ENCODE assay signal across 2 cellular contexts in genomic region chr1:233936842-233937241, GRCh38.
TF ChIP-seq lines count a peak whose summit lies in the region.

No MANE protein-coding gene starts in this region.

TF ChIP-seq in HepG2, 621 proteins besides CTCF, POLR2A, EP300 and RAD21:
- TF ChIP-seq ZNF501 (CRISPR knock-in tag; IDR thresholded peaks at IDR 0.05) (no peak), HMGXB4 (CRISPR knock-in tag; IDR thresholded peaks at IDR 0.05; ENCODE audit: borderline replicate concordance in 1 of 2, low read depth in 1 of 2) (no peak), MAFK (conservative IDR thresholded peaks at IDR 0.05 in 1 of 2, IDR thresholded peaks at IDR 0.05 in 1 of 2; ENCODE audit: low read length in 2 of 2) (peak; percentile 47 to 63; a peak in 3 of 4 replicates), MAFF (IDR thresholded peaks at IDR 0.05; ENCODE audit: low read depth, low read length) (peak; percentile 55)
- TF ChIP-seq, protein P1, sequence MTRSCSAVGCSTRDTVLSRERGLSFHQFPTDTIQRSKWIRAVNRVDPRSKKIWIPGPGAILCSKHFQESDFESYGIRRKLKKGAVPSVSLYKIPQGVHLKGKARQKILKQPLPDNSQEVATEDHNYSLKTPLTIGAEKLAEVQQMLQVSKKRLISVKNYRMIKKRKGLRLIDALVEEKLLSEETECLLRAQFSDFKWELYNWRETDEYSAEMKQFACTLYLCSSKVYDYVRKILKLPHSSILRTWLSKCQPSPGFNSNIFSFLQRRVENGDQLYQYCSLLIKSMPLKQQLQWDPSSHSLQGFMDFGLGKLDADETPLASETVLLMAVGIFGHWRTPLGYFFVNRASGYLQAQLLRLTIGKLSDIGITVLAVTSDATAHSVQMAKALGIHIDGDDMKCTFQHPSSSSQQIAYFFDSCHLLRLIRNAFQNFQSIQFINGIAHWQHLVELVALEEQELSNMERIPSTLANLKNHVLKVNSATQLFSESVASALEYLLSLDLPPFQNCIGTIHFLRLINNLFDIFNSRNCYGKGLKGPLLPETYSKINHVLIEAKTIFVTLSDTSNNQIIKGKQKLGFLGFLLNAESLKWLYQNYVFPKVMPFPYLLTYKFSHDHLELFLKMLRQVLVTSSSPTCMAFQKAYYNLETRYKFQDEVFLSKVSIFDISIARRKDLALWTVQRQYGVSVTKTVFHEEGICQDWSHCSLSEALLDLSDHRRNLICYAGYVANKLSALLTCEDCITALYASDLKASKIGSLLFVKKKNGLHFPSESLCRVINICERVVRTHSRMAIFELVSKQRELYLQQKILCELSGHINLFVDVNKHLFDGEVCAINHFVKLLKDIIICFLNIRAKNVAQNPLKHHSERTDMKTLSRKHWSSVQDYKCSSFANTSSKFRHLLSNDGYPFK (CRISPR knock-in tag; IDR thresholded peaks at IDR 0.05; ENCODE audit: borderline replicate concordance): no peak

TF ChIP-seq in K562, 482 proteins besides CTCF, POLR2A, EP300 and RAD21:
- TF ChIP-seq MAFF (IDR thresholded peaks at IDR 0.05; ENCODE audit: low read length) (peak; percentile 42), C11orf30 (IDR thresholded peaks at IDR 0.05; ENCODE audit: low read depth) (peak; percentile 58; the same call in 1 of the 2 replicates), PRPF4 (IDR thresholded peaks at IDR 0.05; ENCODE audit: insufficient read depth, low read depth, low read length, poor library complexity, severe bottlenecking) (no peak), ZNF316 (IDR thresholded peaks at IDR 0.05) (peak; percentile 56), CREB1 (IDR thresholded peaks at IDR 0.05) (no peak), CREB1 (CRISPR knock-in tag; IDR thresholded peaks at IDR 0.05) (no peak), MAFG (tag; conservative IDR thresholded peaks at IDR 0.05) (peak; percentile 60; the same call in 1 of the 2 replicates), XRCC5 (IDR thresholded peaks at IDR 0.05; ENCODE audit: low read depth, low read length) (no peak)
